ENCODE assay signal across 21 cellular contexts in the genomic region with DNA sequence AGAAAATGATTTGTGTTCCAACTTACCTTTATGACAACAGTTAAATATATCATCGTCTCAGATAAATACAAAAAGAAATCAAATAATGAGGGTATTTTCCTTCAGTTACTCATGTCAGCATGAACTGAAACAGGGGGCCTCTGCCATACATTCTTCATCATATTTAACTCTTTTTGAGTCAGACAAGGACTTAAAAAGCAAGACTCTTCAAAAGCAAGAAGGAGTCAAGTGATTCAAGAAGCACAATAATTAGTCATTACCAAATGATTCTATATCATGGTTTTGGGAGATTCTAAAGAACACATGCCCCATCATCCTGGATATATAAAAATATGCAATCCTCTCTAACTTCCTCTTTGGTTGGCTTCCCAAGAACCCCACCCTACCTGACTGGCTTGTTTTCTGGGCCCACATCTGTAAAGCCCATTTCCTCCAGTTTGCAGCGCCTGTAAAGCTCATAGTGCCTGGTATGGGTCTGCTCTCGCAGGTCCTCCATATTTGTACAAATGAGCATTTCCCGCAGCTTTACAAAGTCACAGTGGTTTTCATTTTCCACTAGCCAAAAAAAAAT. TPM values are rescaled to one million over a fixed set of nuclear protein-coding genes. Genes with fewer than 3 reads are reported as not detected.
DNase-seq lines count a peak whose midpoint lies in the region; ATAC-seq, FAIRE-seq and TF ChIP-seq lines count a peak whose summit lies in the region.
"Had no signal": no experiment of that assay in that cellular context is flagged by ENCODE, and none has a peak within 500 bp of the region (broad histone marks: within the 10 kb centered on the region; RNA-seq: fewer than 3 reads in every experiment).

No MANE protein-coding gene starts in this region.

- no peaks in the 10 kb centered on the region for H3K9me3 Mint-ChIP-seq in activated T-cell treated with anti-CD3 and anti-CD28 coated beads, Interleukin-2, amount 50 U/mL, for 72 hours
- H3K9me3 Mint-ChIP-seq in HFFc6, result no peaks in the 10 kb centered on the region
- H3K9me3 Mint-ChIP-seq in activated CD8-positive, alpha-beta T cell treated with anti-CD3 and anti-CD28 coated beads for 36 hours, result no peaks in the 10 kb centered on the region
- H3K9me3 Mint-ChIP-seq: CD4-positive, alpha-beta T cell had no signal

- H3K36me3 Mint-ChIP-seq in activated T-cell treated with anti-CD3 and anti-CD28 coated beads, Interleukin-2, amount 50 U/mL, for 72 hours (ENCODE audit: insufficient read depth in 2 of 2), result no peaks in the 10 kb centered on the region
- H3K36me3 Mint-ChIP-seq in HFFc6 (ENCODE audit: low read depth), result peaks cover 30% of the 10 kb centered on the region
- no peaks in the 10 kb centered on the region for H3K36me3 Mint-ChIP-seq in activated CD8-positive, alpha-beta T cell treated with anti-CD3 and anti-CD28 coated beads for 36 hours (ENCODE audit: low read depth)

- POLR2A ChIA-PET in activated CD8-positive, alpha-beta T cell treated with anti-CD3 and anti-CD28 coated beads for 36 hours (lab: Charles Lee), result no interaction called here

- peak; percentile 59 to 77 for ATAC-seq in activated T-cell treated with anti-CD3 and anti-CD28 coated beads, Interleukin-2, amount 50 U/mL, for 72 hours (replicated peaks in 1 of 2)
- ATAC-seq in mucosa of descending colon, result peak; percentile 24
- ATAC-seq in activated CD8-positive, alpha-beta T cell treated with anti-CD3 and anti-CD28 coated beads for 36 hours, result no peak
- ATAC-seq: K562 had no signal

- no peaks in the 10 kb centered on the region for H3K36me3 ChIP-seq in bronchial epithelial cell (ENCODE audit: control insufficient read depth, insufficient read depth, low read length)
- H3K36me3 ChIP-seq in mucosa of descending colon (ENCODE audit: low read depth), result no peaks in the 10 kb centered on the region

- CTCF ChIA-PET in activated CD8-positive, alpha-beta T cell treated with anti-CD3 and anti-CD28 coated beads for 36 hours (lab: Charles Lee), result no interaction called here

- H3K27me3 Mint-ChIP-seq in activated T-cell treated with anti-CD3 and anti-CD28 coated beads, Interleukin-2, amount 50 U/mL, for 72 hours (ENCODE audit: low read depth), result no peaks in the 10 kb centered on the region
- no peaks in the 10 kb centered on the region; the same call in 1 of the 2 replicates for H3K27me3 Mint-ChIP-seq in HFFc6 (ENCODE audit: insufficient read depth)
- H3K27me3 Mint-ChIP-seq in activated CD8-positive, alpha-beta T cell treated with anti-CD3 and anti-CD28 coated beads for 36 hours, result peaks cover 5% of the 10 kb centered on the region
- H3K27me3 Mint-ChIP-seq: CD4-positive, alpha-beta T cell had no signal

- H3K27ac Mint-ChIP-seq in activated T-cell treated with anti-CD3 and anti-CD28 coated beads, Interleukin-2, amount 50 U/mL, for 72 hours, result no peak overlapping the region
- peak overlapping the region; percentile 88 for H3K27ac Mint-ChIP-seq in HFFc6
- H3K27ac Mint-ChIP-seq in activated CD8-positive, alpha-beta T cell treated with anti-CD3 and anti-CD28 coated beads for 36 hours, result no peak overlapping the region
- H3K27ac Mint-ChIP-seq: CD4-positive, alpha-beta T cell had no signal

- no peak overlapping the region for H3K4me3 Mint-ChIP-seq in activated T-cell treated with anti-CD3 and anti-CD28 coated beads, Interleukin-2, amount 50 U/mL, for 72 hours
- H3K4me3 Mint-ChIP-seq in HFFc6, result peak overlapping the region; percentile 40
- no peak overlapping the region for H3K4me3 Mint-ChIP-seq in activated CD8-positive, alpha-beta T cell treated with anti-CD3 and anti-CD28 coated beads for 36 hours
- H3K4me3 Mint-ChIP-seq: CD4-positive, alpha-beta T cell had no signal

- H3K9me3 ChIP-seq in mucosa of descending colon, result no peaks in the 10 kb centered on the region
- H3K9me3 ChIP-seq: Caco-2, HAP-1 had no signal

- peaks cover 12% of the 10 kb centered on the region for H3K4me1 Mint-ChIP-seq in activated T-cell treated with anti-CD3 and anti-CD28 coated beads, Interleukin-2, amount 50 U/mL, for 72 hours (ENCODE audit: low read depth)
- H3K4me1 Mint-ChIP-seq in HFFc6 (ENCODE audit: low read depth), result peaks cover 66% of the 10 kb centered on the region
- H3K4me1 Mint-ChIP-seq in activated CD8-positive, alpha-beta T cell treated with anti-CD3 and anti-CD28 coated beads for 36 hours (ENCODE audit: low read depth), result peaks cover 3% of the 10 kb centered on the region

- no peak for TF ChIP-seq CTCF in HFFc6 (IDR thresholded peaks at IDR 0.05)
- TF ChIP-seq CTCF in bronchial epithelial cell (IDR thresholded peaks at IDR 0.05; ENCODE audit: insufficient read depth, low read length, severe bottlenecking), result no peak
- no peak for TF ChIP-seq CTCF in mucosa of descending colon (IDR thresholded peaks at IDR 0.05)
- TF ChIP-seq CTCF in activated CD8-positive, alpha-beta T cell treated with anti-CD3 and anti-CD28 coated beads for 36 hours (IDR thresholded peaks at IDR 0.05), result no peak

- no peak overlapping the region for H3K4me3 ChIP-seq in bronchial epithelial cell (ENCODE audit: low read depth, low read length)
- H3K4me3 ChIP-seq in mucosa of descending colon, result no peak overlapping the region
- H3K4me3 ChIP-seq: HAP-1, K562 had no signal

- H3K27me3 ChIP-seq in bronchial epithelial cell (ENCODE audit: control insufficient read depth, insufficient read depth, low read length), result no peaks in the 10 kb centered on the region

- intact Hi-C loops in mucosa of descending colon (cut with DNase I, micrococcal nuclease), result no loop called here
- intact Hi-C loops in activated CD8-positive, alpha-beta T cell treated with anti-CD3 and anti-CD28 coated beads for 36 hours (cut with micrococcal nuclease), result no loop called here

- no peak for FAIRE-seq in bronchial epithelial cell (lab: Jason Lieb, UNC)
- FAIRE-seq: A204.1, K562 had no signal

- H3K4me1 ChIP-seq in mucosa of descending colon (ENCODE audit: low read depth), result no peaks in the 10 kb centered on the region
- H3K4me1 ChIP-seq: HAP-1 had no signal

- DNase-seq in activated T-cell treated with anti-CD3 and anti-CD28 coated beads, Interleukin-2, amount 50 U/mL, for 72 hours, result no peak
- DNase-seq in activated T-cell treated with anti-CD3 and anti-CD28 coated beads for 4 hours (no peak), HFFc6 (no peak), bronchial epithelial cell (ENCODE audit: low read depth) (peak; percentile 47), mucosa of descending colon (no peak), cortex of kidney (lab: John Stamatoyannopoulos, UW) (no peak), NCI-H526 (lab: John Stamatoyannopoulos, UW) (no peak)
- no peak for DNase-seq in activated CD8-positive, alpha-beta T cell treated with anti-CD3 and anti-CD28 coated beads for 36 hours
- DNase-seq: Caco-2; CD4-positive, alpha-beta T cell; DMS153; GF-D8; NCI-H1105 treated with DMSO at 0.1 percent for 48 hours; NCI-H1694 treated with DMSO at 0.1 percent for 48 hours; NCI-H748 treated with DMSO at 0.1 percent for 48 hours; RPMI8226; SIG-M5 had no signal

RNA-seq across cellular contexts. Expression of a gene that starts 49.7 kb away (rescaled TPM):
- 1 to 10 TPM; 1.5 to 7.2 TPM for total RNA-seq in activated T-cell treated with anti-CD3 and anti-CD28 coated beads, Interleukin-2, amount 50 U/mL, for 72 hours
- total RNA-seq in HFFc6 (2021; fragmentation: NEBNext Ultra II Directional; extraction: Animal tissue kit (Norgen Biotek cat#: 25700)), result 100 to 1,000 TPM; 102 to 127 (median 114) TPM
- 62.4 and 89.7 TPM in 2 replicates for total RNA-seq in bronchial epithelial cell
- 100 to 1,000 TPM in 1 of 3 donors, 10 to 100 TPM in 2; 79.3 to 112 (median 84.1) TPM for total RNA-seq in mucosa of descending colon
- total RNA-seq in activated CD8-positive, alpha-beta T cell treated with anti-CD3 and anti-CD28 coated beads for 36 hours, result under 1 TPM; 0.49 to 0.86 TPM
- total RNA-seq: OCI-LY7 had no signal

RNA-seq across cellular contexts. Expression of a gene that starts 50.1 kb away (rescaled TPM):
- 1 to 10 TPM in 1 of 2 donors, under 1 TPM in 1; 0.99 to 1.7 TPM for total RNA-seq in activated T-cell treated with anti-CD3 and anti-CD28 coated beads, Interleukin-2, amount 50 U/mL, for 72 hours
- total RNA-seq in HFFc6 (2021; fragmentation: NEBNext Ultra II Directional; extraction: Animal tissue kit (Norgen Biotek cat#: 25700)), result 10 to 100 TPM in 4 of 6 experiments, 1 to 10 TPM in 2; 9.4 to 12.3 (median 10.4) TPM
- 48.4 and 63.5 TPM in 2 replicates for total RNA-seq in bronchial epithelial cell
- total RNA-seq in mucosa of descending colon, result 10 to 100 TPM; 30.2 to 44.0 (median 35.8) TPM
- under 1 TPM; 0.29 TPM for total RNA-seq in activated CD8-positive, alpha-beta T cell treated with anti-CD3 and anti-CD28 coated beads for 36 hours
- total RNA-seq: OCI-LY7 had no signal
